Comparison of ENCODE assay signal across 1 cellular context in genomic region chr11:121800240-121800639, GRCh38.
TF ChIP-seq lines count a peak whose summit lies in the region.

No MANE protein-coding gene starts in this region.

TF ChIP-seq in H1, 55 proteins besides CTCF, POLR2A, EP300 and RAD21 (continued from another document):
- no peak for TF ChIP-seq RFX5 (IDR thresholded peaks at IDR 0.05; ENCODE audit: borderline replicate concordance, low read depth, low read length)
- TF ChIP-seq KDM4A (IDR thresholded peaks at IDR 0.05; ENCODE audit: low read depth, low read length, severe bottlenecking) = no peak
- no peak for TF ChIP-seq KDM5A (IDR thresholded peaks at IDR 0.05; ENCODE audit: low read length)
- TF ChIP-seq TCF12 (IDR thresholded peaks at IDR 0.05; ENCODE audit: low read depth, low read length) = no peak
- no peak for TF ChIP-seq USF2 (IDR thresholded peaks at IDR 0.05; ENCODE audit: low read length)
- TF ChIP-seq SP2 (IDR thresholded peaks at IDR 0.05; ENCODE audit: low read length) = no peak
- TF ChIP-seq TEAD4 (IDR thresholded peaks at IDR 0.05; ENCODE audit: low read depth, low read length) = peak; percentile 71
